21 cellular contexts compared by ENCODE assay signal in the genomic region with DNA sequence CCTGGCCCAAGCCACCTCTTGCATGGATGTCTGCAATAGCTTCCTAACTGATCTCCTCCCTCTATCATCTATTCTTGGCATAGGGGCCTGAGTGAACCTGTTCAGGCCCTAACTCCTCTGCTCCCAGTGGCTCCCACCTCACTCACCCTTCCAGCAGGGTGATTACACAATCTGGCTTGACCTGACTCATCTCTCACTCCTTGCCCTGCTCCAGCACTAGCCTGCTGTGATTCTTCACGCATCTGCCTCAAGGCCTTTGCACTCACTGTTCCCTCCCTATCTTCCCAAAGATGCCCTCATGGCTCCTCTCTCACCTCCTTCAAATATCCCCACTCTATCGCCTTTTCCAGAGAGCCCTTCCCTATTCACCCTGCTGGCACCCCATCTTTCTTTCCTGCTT. TPM values are rescaled to one million over a fixed set of nuclear protein-coding genes. Genes with fewer than 3 reads are reported as not detected.
DNase-seq lines count a peak whose midpoint lies in the region; ATAC-seq, FAIRE-seq and TF ChIP-seq lines count a peak whose summit lies in the region.
"Had no signal": no experiment of that assay in that cellular context is flagged by ENCODE, and none has a peak within 500 bp of the region (broad histone marks: within the 10 kb centered on the region; RNA-seq: fewer than 3 reads in every experiment).

No MANE protein-coding gene starts in this region.

- H3K18ac ChIP-seq in mesendoderm (ENCODE audit: low read length), result no peak overlapping the region

- no peak overlapping the region for H2BK120ac ChIP-seq in mesendoderm (ENCODE audit: low read depth, low read length)

- H3K56ac ChIP-seq in mesendoderm (ENCODE audit: low read length), result no peak overlapping the region

- H3K9ac ChIP-seq in mesendoderm (ENCODE audit: low read length), result no peak overlapping the region
- H3K9ac ChIP-seq: KMS-11 had no signal

- ATAC-seq in HG03159 (IDR thresholded peaks at IDR 0.05; ENCODE audit: unreplicated experiment), result no peak
- ATAC-seq: heart left ventricle had no signal

- H3K79me2 ChIP-seq in mesendoderm (ENCODE audit: control insufficient read depth, insufficient read depth, low read length), result no peaks in the 10 kb centered on the region

- H3K36me3 ChIP-seq in bronchial epithelial cell (ENCODE audit: control insufficient read depth, insufficient read depth, low read length), result no peaks in the 10 kb centered on the region
- no peaks in the 10 kb centered on the region for H3K36me3 ChIP-seq in mesendoderm (ENCODE audit: control insufficient read depth, insufficient read depth, low read length)
- H3K36me3 ChIP-seq: Peyer's patch, thyroid gland had no signal

- no peaks in the 10 kb centered on the region for H3K4me1 ChIP-seq in mesendoderm (ENCODE audit: control insufficient read depth, low read depth, low read length)

- H3K27ac ChIP-seq in mesendoderm (ENCODE audit: low read depth, low read length), result no peak overlapping the region
- H3K27ac ChIP-seq: KMS-11, Peyer's patch, thyroid gland had no signal

- H3K79me1 ChIP-seq in mesendoderm (ENCODE audit: low read length), result no peaks in the 10 kb centered on the region

- TF ChIP-seq RAD21 in Ishikawa (IDR thresholded peaks at IDR 0.05; ENCODE audit: low read depth), result no peak

- TF ChIP-seq CTCF in bronchial epithelial cell (IDR thresholded peaks at IDR 0.05; ENCODE audit: insufficient read depth, low read length, severe bottlenecking), result no peak

- DNase-seq in EH (ENCODE audit: low read depth) (peak; percentile 24), bronchial epithelial cell (ENCODE audit: low read depth) (peak; percentile 93), mesendoderm (peak; percentile 60), erythroblast (lab: John Stamatoyannopoulos, UW) (no peak), SHP77 treated with DMSO at 0.1 percent for 48 hours (lab: John Stamatoyannopoulos, UW) (no peak)
- DNase-seq in stimulated activated naive CD4-positive, alpha-beta T cell treated with Interleukin-2 at 50 U/mL for 16 hours (lab: John Stamatoyannopoulos, UW), result no peak
- DNase-seq: DMS79 treated with DMSO at 0.1 percent for 48 hours; heart left ventricle; NCI-H187 treated with DMSO at 0.1 percent for 48 hours; NCI-H524 treated with DMSO at 0.1 percent for 48 hours; stimulated activated CD4-positive, alpha-beta T cell treated with anti-CD3 and anti-CD28 coated beads, Interleukin-1b, Interleukin-23, amount 100 ng/mL, for 48 hours; thyroid gland had no signal

- no peak overlapping the region for H4K5ac ChIP-seq in mesendoderm (ENCODE audit: low read length)

- H3K4me3 ChIP-seq in bronchial epithelial cell (ENCODE audit: low read depth, low read length) (no peak overlapping the region), mesendoderm (ENCODE audit: low read length) (no peak overlapping the region)
- H3K4me3 ChIP-seq: heart left ventricle, Peyer's patch, thyroid gland had no signal

- H3K23ac ChIP-seq in mesendoderm (ENCODE audit: low read length), result no peak overlapping the region

- no CpG with 5 or more reads among the region's 2 CpGs for WGBS in mesendoderm (ENCODE audit: extremely low coverage, insufficient coverage, low lambda C conversion rate)

- H3K4me2 ChIP-seq in mesendoderm (ENCODE audit: low read length), result no peak overlapping the region
- H3K4me2 ChIP-seq: KMS-11 had no signal

- peak; percentile 92 for FAIRE-seq in bronchial epithelial cell (lab: Jason Lieb, UNC)

- no peak for TF ChIP-seq EP300 in Ishikawa (IDR thresholded peaks at IDR 0.05; ENCODE audit: borderline replicate concordance)

- no peak overlapping the region for H4K8ac ChIP-seq in mesendoderm (ENCODE audit: low read depth, low read length)

- no peaks in the 10 kb centered on the region for H3K27me3 ChIP-seq in bronchial epithelial cell (ENCODE audit: control insufficient read depth, insufficient read depth, low read length)
- H3K27me3 ChIP-seq in mesendoderm (ENCODE audit: insufficient read depth, low read length, poor library complexity), result no peaks in the 10 kb centered on the region
- H3K27me3 ChIP-seq: Peyer's patch had no signal

- TF ChIP-seq POLR2A in erythroblast (IDR thresholded peaks at IDR 0.05; ENCODE audit: low read length), result no peak

- H2BK15ac ChIP-seq in mesendoderm (replicated peaks; ENCODE audit: low read depth), result no peak overlapping the region

- no peak overlapping the region for H2AK5ac ChIP-seq in mesendoderm (ENCODE audit: low read length)

- H3K4ac ChIP-seq in mesendoderm (ENCODE audit: low read depth, low read length), result no peak overlapping the region

- no peak overlapping the region for H2BK5ac ChIP-seq in mesendoderm (ENCODE audit: low read length)

TF ChIP-seq in Ishikawa, 13 proteins besides CTCF, POLR2A, EP300 and RAD21:
- TF ChIP-seq CEBPB (IDR thresholded peaks at IDR 0.05) (0 out of 2 replicates have a peak, but pooled peaks have one; percentile 28), TEAD4 (IDR thresholded peaks at IDR 0.05) (no peak), FOXM1 (IDR thresholded peaks at IDR 0.05; ENCODE audit: borderline replicate concordance, low read depth) (no peak)

RNA-seq across cellular contexts. Expression of gene SCN4B, which starts 10.5 kb away (rescaled TPM):
- total RNA-seq in bronchial epithelial cell, result 0.53 and 1.2 TPM in 2 replicates
- 0.04 TPM for polyA plus RNA-seq in mesendoderm (2013, experiment 1 of 2)
- polyA plus RNA-seq in mesendoderm (2013, experiment 2 of 2), result 0.04 TPM
- total RNA-seq: myocyte had no signal

RNA-seq across cellular contexts. Expression of gene SCN2B, which starts 34.4 kb away (rescaled TPM):
- under 0.01 and 0.13 TPM in 2 replicates for total RNA-seq in bronchial epithelial cell
- 0.01 TPM for polyA plus RNA-seq in mesendoderm (2013, experiment 1 of 2)
- 0.01 TPM for polyA plus RNA-seq in mesendoderm (2013, experiment 2 of 2)
- total RNA-seq: left lobe of liver; myocyte; pulmonary artery endothelial cell; T-helper 1 cell treated with Interleukin-12 subunit alpha and Interleukin-12 subunit beta and Interleukin-4 antibody, amounts not matched to agents 30 ng/mL and 1 ng/mL, for 36 hours had no signal
- polyA plus RNA-seq: BJ had no signal

RNA-seq across cellular contexts. Expression of gene SMIM35, which starts 55.3 kb away (rescaled TPM):
- total RNA-seq in bronchial epithelial cell, result not detected in 2 replicates
- polyA plus RNA-seq in mesendoderm (2013, experiment 1 of 2), result not detected
- polyA plus RNA-seq in mesendoderm (2013, experiment 2 of 2), result not detected
- total RNA-seq: myocyte, Peyer's patch, pulmonary artery endothelial cell, thyroid gland had no signal
- polyA plus RNA-seq: BJ, heart left ventricle had no signal

Comparison
In these comparisons a context has a peak if more than half of its experiments do, and no peak if none do; other contexts are left out.
1. DNase-seq: peak in EH (single experiment), bronchial epithelial cell (single experiment) and mesendoderm (single experiment); none in erythroblast (0 of 2), stimulated activated naive CD4-positive, alpha-beta T cell treated with Interleukin-2 at 50 U/mL for 16 hours (single experiment) and SHP77 treated with DMSO at 0.1 percent for 48 hours (single experiment).